Comparison of ENCODE assay signal across 1 cellular context in genomic region chr2:170740660-170741059, GRCh38.
TF ChIP-seq lines count a peak whose summit lies in the region.

No MANE protein-coding gene starts in this region.

TF ChIP-seq in K562, 482 proteins besides CTCF, POLR2A, EP300 and RAD21 (continues in another document):
- TF ChIP-seq L3MBTL2 (IDR thresholded peaks at IDR 0.05), result peak; percentile 88
- no peak for TF ChIP-seq ZNF696 (CRISPR knock-in tag; conservative IDR thresholded peaks at IDR 0.05)
- TF ChIP-seq GTF2A2 (tag; IDR thresholded peaks at IDR 0.05), result no peak
- no peak for TF ChIP-seq ZNF311 (CRISPR knock-in tag; IDR thresholded peaks at IDR 0.05)
- TF ChIP-seq CBFB (CRISPR knock-in tag; IDR thresholded peaks at IDR 0.05), result peak; percentile 53; the same call in 1 of the 2 replicates
- TF ChIP-seq ATF6 (CRISPR knock-in tag; IDR thresholded peaks at IDR 0.05), result 0 out of 2 replicates have a peak, but pooled peaks have one; percentile 44
- TF ChIP-seq ZEB2 (IDR thresholded peaks at IDR 0.05), result no peak
- TF ChIP-seq, protein P1, sequence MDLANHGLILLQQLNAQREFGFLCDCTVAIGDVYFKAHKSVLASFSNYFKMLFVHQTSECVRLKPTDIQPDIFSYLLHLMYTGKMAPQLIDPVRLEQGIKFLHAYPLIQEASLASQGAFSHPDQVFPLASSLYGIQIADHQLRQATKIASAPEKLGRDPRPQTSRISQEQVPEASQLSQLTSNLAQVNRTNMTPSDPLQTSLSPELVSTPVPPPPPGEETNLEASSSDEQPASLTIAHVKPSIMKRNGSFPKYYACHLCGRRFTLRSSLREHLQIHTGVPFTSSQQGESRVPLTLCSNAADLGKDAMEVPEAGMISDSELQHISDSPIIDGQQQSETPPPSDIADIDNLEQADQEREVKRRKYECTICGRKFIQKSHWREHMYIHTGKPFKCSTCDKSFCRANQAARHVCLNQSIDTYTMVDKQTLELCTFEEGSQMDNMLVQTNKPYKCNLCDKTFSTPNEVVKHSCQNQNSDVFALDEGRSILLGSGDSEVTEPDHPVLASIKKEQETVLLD (IDR thresholded peaks at IDR 0.05), result 0 out of 2 replicates have a peak, but pooled peaks have one; percentile 25
- 0 out of 2 replicates have a peak, but pooled peaks have one; percentile 10 for TF ChIP-seq MYNN (IDR thresholded peaks at IDR 0.05)
- TF ChIP-seq MYNN (CRISPR knock-in tag; IDR thresholded peaks at IDR 0.05), result no peak
- TF ChIP-seq, protein P2, sequence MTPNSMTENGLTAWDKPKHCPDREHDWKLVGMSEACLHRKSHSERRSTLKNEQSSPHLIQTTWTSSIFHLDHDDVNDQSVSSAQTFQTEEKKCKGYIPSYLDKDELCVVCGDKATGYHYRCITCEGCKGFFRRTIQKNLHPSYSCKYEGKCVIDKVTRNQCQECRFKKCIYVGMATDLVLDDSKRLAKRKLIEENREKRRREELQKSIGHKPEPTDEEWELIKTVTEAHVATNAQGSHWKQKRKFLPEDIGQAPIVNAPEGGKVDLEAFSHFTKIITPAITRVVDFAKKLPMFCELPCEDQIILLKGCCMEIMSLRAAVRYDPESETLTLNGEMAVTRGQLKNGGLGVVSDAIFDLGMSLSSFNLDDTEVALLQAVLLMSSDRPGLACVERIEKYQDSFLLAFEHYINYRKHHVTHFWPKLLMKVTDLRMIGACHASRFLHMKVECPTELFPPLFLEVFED (CRISPR knock-in tag; conservative IDR thresholded peaks at IDR 0.05), result no peak
- TF ChIP-seq SMAD4 (CRISPR knock-in tag; conservative IDR thresholded peaks at IDR 0.05), result 0 out of 2 replicates have a peak, but pooled peaks have one; percentile 17
- TF ChIP-seq, protein P3, sequence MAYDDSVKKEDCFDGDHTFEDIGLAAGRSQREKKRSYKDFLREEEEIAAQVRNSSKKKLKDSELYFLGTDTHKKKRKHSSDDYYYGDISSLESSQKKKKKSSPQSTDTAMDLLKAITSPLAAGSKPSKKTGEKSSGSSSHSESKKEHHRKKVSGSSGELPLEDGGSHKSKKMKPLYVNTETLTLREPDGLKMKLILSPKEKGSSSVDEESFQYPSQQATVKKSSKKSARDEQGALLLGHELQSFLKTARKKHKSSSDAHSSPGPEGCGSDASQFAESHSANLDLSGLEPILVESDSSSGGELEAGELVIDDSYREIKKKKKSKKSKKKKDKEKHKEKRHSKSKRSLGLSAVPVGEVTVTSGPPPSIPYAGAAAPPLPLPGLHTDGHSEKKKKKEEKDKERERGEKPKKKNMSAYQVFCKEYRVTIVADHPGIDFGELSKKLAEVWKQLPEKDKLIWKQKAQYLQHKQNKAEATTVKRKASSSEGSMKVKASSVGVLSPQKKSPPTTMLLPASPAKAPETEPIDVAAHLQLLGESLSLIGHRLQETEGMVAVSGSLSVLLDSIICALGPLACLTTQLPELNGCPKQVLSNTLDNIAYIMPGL (CRISPR knock-in tag; IDR thresholded peaks at IDR 0.05), result no peak
- TF ChIP-seq ZNF324 (CRISPR knock-in tag; IDR thresholded peaks at IDR 0.05), result no peak
- peak; percentile 30; the same call in 1 of the 2 replicates for TF ChIP-seq CXXC5 (CRISPR knock-in tag; IDR thresholded peaks at IDR 0.05)
- no peak for TF ChIP-seq ZNF431 (CRISPR knock-in tag; IDR thresholded peaks at IDR 0.05)
- TF ChIP-seq E2F6 (IDR thresholded peaks at IDR 0.05; ENCODE audit: borderline replicate concordance in 1 of 2, extremely low read depth in 1 of 2, insufficient read depth in 1 of 2, insufficient read length in 1 of 2, low read depth in 1 of 2, low read length in 1 of 2, poor library complexity in 1 of 2, severe bottlenecking in 1 of 2), result peak; percentile 54 to 90
- peak; percentile 75 for TF ChIP-seq TEAD4 (IDR thresholded peaks at IDR 0.05; ENCODE audit: low read length)
- TF ChIP-seq TEAD4 (CRISPR knock-in tag; IDR thresholded peaks at IDR 0.05; ENCODE audit: borderline replicate concordance), result no peak
- TF ChIP-seq USF2 (CRISPR knock-in tag; IDR thresholded peaks at IDR 0.05), result peak; percentile 52
- TF ChIP-seq MAFG (tag; conservative IDR thresholded peaks at IDR 0.05), result no peak
- TF ChIP-seq CBFA2T3 (IDR thresholded peaks at IDR 0.05), result peak; percentile 84
- TF ChIP-seq RAD51 (IDR thresholded peaks at IDR 0.05; ENCODE audit: borderline replicate concordance, low read depth), result peak; percentile 72; the same call in 1 of the 2 replicates
- TF ChIP-seq ZBED1 (IDR thresholded peaks at IDR 0.05), result no peak
- TF ChIP-seq ZBTB1 (CRISPR knock-in tag; IDR thresholded peaks at IDR 0.05; ENCODE audit: borderline replicate concordance, low read depth), result no peak
- TF ChIP-seq RCOR1 (IDR thresholded peaks at IDR 0.05; ENCODE audit: borderline replicate concordance in 1 of 2, low read depth in 2 of 2, low read length in 2 of 2), result 0 out of 4 replicates have a peak, but pooled peaks of 1 of the 2 experiments have one; percentile 35
- TF ChIP-seq CREB1 (IDR thresholded peaks at IDR 0.05), result 0 out of 2 replicates have a peak, but pooled peaks have one; percentile 17
- no peak for TF ChIP-seq CREB1 (CRISPR knock-in tag; IDR thresholded peaks at IDR 0.05)
- TF ChIP-seq, protein P4, sequence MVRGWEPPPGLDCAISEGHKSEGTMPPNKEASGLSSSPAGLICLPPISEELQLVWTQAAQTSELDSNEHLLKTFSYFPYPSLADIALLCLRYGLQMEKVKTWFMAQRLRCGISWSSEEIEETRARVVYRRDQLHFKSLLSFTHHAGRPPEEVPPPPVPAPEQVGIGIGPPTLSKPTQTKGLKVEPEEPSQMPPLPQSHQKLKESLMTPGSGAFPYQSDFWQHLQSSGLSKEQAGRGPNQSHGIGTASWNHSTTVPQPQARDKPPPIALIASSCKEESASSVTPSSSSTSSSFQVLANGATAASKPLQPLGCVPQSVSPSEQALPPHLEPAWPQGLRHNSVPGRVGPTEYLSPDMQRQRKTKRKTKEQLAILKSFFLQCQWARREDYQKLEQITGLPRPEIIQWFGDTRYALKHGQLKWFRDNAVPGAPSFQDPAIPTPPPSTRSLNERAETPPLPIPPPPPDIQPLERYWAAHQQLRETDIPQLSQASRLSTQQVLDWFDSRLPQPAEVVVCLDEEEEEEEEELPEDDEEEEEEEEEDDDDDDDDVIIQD (CRISPR knock-in tag; IDR thresholded peaks at IDR 0.05), result no peak
- no peak for TF ChIP-seq PHF21A (IDR thresholded peaks at IDR 0.05; ENCODE audit: borderline replicate concordance, low read depth)
- TF ChIP-seq ASH1L (IDR thresholded peaks at IDR 0.05; ENCODE audit: borderline replicate concordance, low read depth, partially characterized antibody), result peak; percentile 13
- 0 out of 2 replicates have a peak, but pooled peaks have one; percentile 16 for TF ChIP-seq CHAMP1 (IDR thresholded peaks at IDR 0.05)
- peak; percentile 78 for TF ChIP-seq CBFA2T2 (conservative IDR thresholded peaks at IDR 0.05)
- TF ChIP-seq ETV5 (CRISPR knock-in tag; IDR thresholded peaks at IDR 0.05; ENCODE audit: low read depth), result 0 out of 2 replicates have a peak, but pooled peaks have one; percentile 29
- TF ChIP-seq, protein P5, sequence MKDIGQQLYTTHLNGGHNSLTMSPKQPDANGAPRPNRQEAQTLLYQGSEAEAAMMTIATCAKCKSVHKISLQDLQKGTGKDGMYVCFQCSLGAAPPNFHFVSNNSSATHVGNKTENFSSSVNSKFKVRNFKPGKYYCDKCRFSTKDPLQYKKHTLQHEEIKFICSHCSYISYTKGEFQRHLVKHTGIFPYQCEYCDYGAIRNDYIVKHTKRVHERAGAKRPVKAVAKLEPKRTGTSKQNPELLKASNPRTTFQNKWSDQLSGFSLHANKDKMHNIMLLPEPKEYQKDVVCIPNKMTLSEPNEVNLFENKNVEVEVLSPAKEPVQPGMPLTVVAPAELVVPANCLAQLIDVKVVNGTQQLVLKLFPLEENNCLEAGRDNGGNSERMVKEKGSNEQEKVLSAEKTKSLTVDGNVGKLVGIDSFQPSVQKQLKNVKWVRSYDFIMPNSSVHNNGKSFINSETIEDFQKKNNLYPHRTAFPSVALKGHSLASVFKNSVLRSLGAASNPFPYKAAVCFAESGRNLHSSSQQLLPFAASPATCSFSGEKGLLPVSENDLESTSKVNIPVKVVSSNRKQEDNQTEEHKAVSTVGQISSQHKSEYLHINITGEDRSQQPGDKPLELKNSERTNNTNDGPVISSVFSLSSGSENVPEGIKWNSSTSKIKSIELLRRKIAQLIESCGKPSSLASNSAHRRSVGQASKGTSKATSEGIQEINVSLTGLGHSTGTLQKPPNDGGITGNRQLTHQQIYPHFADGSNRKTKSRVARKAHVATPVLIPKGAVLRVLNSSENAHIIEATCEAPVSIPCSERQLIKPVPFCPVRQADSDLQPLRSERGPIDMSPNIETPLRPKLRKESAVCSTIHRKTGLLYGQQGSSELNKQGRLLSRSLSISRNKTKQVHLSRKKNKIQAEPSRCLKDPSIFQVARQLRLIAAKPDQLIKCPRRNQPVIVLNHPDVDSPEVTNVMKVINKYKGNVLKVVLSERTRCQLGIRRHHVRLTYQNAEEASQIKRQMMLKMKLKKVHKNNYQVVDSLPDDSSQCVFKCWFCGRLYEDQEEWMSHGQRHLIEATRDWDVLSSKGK (CRISPR knock-in tag; IDR thresholded peaks at IDR 0.05), result no peak
- TF ChIP-seq ARID1B (IDR thresholded peaks at IDR 0.05), result peak; percentile 65; the same call in 1 of the 2 replicates
- no peak for TF ChIP-seq ZFP30 (CRISPR knock-in tag; IDR thresholded peaks at IDR 0.05; ENCODE audit: borderline replicate concordance)
- no peak for TF ChIP-seq ZZZ3 (IDR thresholded peaks at IDR 0.05)
- TF ChIP-seq ARNT (IDR thresholded peaks at IDR 0.05), result no peak
- TF ChIP-seq, protein P6, sequence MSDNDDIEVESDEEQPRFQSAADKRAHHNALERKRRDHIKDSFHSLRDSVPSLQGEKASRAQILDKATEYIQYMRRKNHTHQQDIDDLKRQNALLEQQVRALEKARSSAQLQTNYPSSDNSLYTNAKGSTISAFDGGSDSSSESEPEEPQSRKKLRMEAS (CRISPR knock-in tag; IDR thresholded peaks at IDR 0.05), result peak; percentile 93
- peak; percentile 36; the same call in 1 of the 2 replicates for TF ChIP-seq STAT5A (IDR thresholded peaks at IDR 0.05; ENCODE audit: borderline replicate concordance, low read length)
- TF ChIP-seq GATA2 (CRISPR knock-in tag; IDR thresholded peaks at IDR 0.05), result peak; percentile 70
- TF ChIP-seq YY1 (IDR thresholded peaks at IDR 0.05; ENCODE audit: borderline replicate concordance in 1 of 3, control insufficient read depth in 1 of 3, extremely low read depth in 1 of 3, insufficient read depth in 3 of 3, insufficient read length in 1 of 3, insufficient replicate concordance in 2 of 3, low read depth in 1 of 3, low read length in 2 of 3), result peak in 1 of 3 experiments; percentile 43
- no peak for TF ChIP-seq HMG20B (CRISPR knock-in tag; IDR thresholded peaks at IDR 0.05)
- TF ChIP-seq POLR2AphosphoS5 (IDR thresholded peaks at IDR 0.05; ENCODE audit: control insufficient read depth, insufficient read depth, low read depth, low read length), result peak; percentile 67
- peak in 1 of 2 experiments; percentile 53; a peak in 1 of 3 replicates for TF ChIP-seq CBX3 (IDR thresholded peaks at IDR 0.05; ENCODE audit: borderline replicate concordance in 1 of 2, low read length in 2 of 2)
- no peak for TF ChIP-seq SNIP1 (IDR thresholded peaks at IDR 0.05; ENCODE audit: low read depth)
